In genomic region chr6:30556964-30557682, GRCh38 we compare ENCODE assay signal across 1 cellular context.
A peak's percentile ranks its signal among the peaks of the same experiment; 100 is the strongest.
TF ChIP-seq lines count a peak whose summit lies in the region.

TSS of gene PRR3 (plus strand) at chr6:30557295. CDS start at chr6:30557345, 50 bp downstream.

TF ChIP-seq in HEK293, 187 proteins besides CTCF, POLR2A, EP300 and RAD21 (continued from another document and continues in another):
- no peak for TF ChIP-seq ZBTB10 (tag by site-specific recombination; IDR thresholded peaks at IDR 0.05)
- TF ChIP-seq ZNF302 (tag by site-specific recombination; IDR thresholded peaks at IDR 0.05; ENCODE audit: low read depth): no peak
- TF ChIP-seq ZNF529 (tag by site-specific recombination; IDR thresholded peaks at IDR 0.05; ENCODE audit: insufficient replicate concordance): no peak
- TF ChIP-seq ZNF623 (tag by site-specific recombination; IDR thresholded peaks at IDR 0.05): no peak
- TF ChIP-seq ATF2 (tag by site-specific recombination; IDR thresholded peaks at IDR 0.05; ENCODE audit: low read depth): 0 out of 2 replicates have a peak, but pooled peaks have one; percentile 4
- no peak for TF ChIP-seq ZNF148 (tag by site-specific recombination; IDR thresholded peaks at IDR 0.05; ENCODE audit: borderline replicate concordance)
- TF ChIP-seq SP2 (tag by site-specific recombination; IDR thresholded peaks at IDR 0.05): peak; percentile 91
- peak; percentile 77 for TF ChIP-seq ZSCAN30 (tag by site-specific recombination; IDR thresholded peaks at IDR 0.05)
- TF ChIP-seq ZNF19 (tag by site-specific recombination; IDR thresholded peaks at IDR 0.05; ENCODE audit: low read depth): no peak
- TF ChIP-seq OSR2 (tag by site-specific recombination; IDR thresholded peaks at IDR 0.05): 0 out of 2 replicates have a peak, but pooled peaks have one; percentile 37
- no peak for TF ChIP-seq ZNF292 (tag by site-specific recombination; IDR thresholded peaks at IDR 0.05; ENCODE audit: borderline replicate concordance, low read depth)
- peak; percentile 34; the same call in 1 of the 2 replicates for TF ChIP-seq ZNF398 (tag by site-specific recombination; IDR thresholded peaks at IDR 0.05)
- TF ChIP-seq PRDM2 (tag by site-specific recombination; IDR thresholded peaks at IDR 0.05; ENCODE audit: borderline replicate concordance): no peak
- peak; percentile 65 for TF ChIP-seq ZBTB8A (tag by site-specific recombination; IDR thresholded peaks at IDR 0.05)
- TF ChIP-seq SP3 (tag by site-specific recombination; IDR thresholded peaks at IDR 0.05): no peak; the same call in 1 of the 2 replicates
- peak; percentile 75 for TF ChIP-seq ZBTB17 (tag by site-specific recombination; IDR thresholded peaks at IDR 0.05)
- no peak for TF ChIP-seq ZNF266 (tag by site-specific recombination; IDR thresholded peaks at IDR 0.05; ENCODE audit: low read depth)
- peak; percentile 29; the same call in 1 of the 2 replicates for TF ChIP-seq EGR2 (tag by site-specific recombination; IDR thresholded peaks at IDR 0.05; ENCODE audit: low read depth)
- peak; percentile 46; the same call in 1 of the 2 replicates for TF ChIP-seq ZNF610 (tag by site-specific recombination; IDR thresholded peaks at IDR 0.05; ENCODE audit: borderline replicate concordance)
- no peak; the same call in 1 of the 2 replicates for TF ChIP-seq ZFP69B (tag by site-specific recombination; IDR thresholded peaks at IDR 0.05)
- TF ChIP-seq ZNF394 (tag by site-specific recombination; IDR thresholded peaks at IDR 0.05; ENCODE audit: borderline replicate concordance): peak; percentile 60; the same call in 1 of the 2 replicates
- no peak for TF ChIP-seq PRDM1 (tag by site-specific recombination; IDR thresholded peaks at IDR 0.05)
- TF ChIP-seq ZNF654 (tag by site-specific recombination; IDR thresholded peaks at IDR 0.05; ENCODE audit: low read depth): no peak
- no peak for TF ChIP-seq ZNF521 (tag by site-specific recombination; IDR thresholded peaks at IDR 0.05)
- no peak for TF ChIP-seq ZNF768 (tag by site-specific recombination; IDR thresholded peaks at IDR 0.05)
- TF ChIP-seq ZBTB20 (tag by site-specific recombination; IDR thresholded peaks at IDR 0.05): peak; percentile 66; the same call in 1 of the 2 replicates
- TF ChIP-seq ZNF248 (tag by site-specific recombination; IDR thresholded peaks at IDR 0.05): no peak
- TF ChIP-seq ZNF221 (tag by site-specific recombination; IDR thresholded peaks at IDR 0.05; ENCODE audit: borderline replicate concordance): 0 out of 2 replicates have a peak, but pooled peaks have one; percentile 4
- peak; percentile 10; the same call in 1 of the 2 replicates for TF ChIP-seq ZNF792 (tag by site-specific recombination; IDR thresholded peaks at IDR 0.05)
- TF ChIP-seq ZFP41 (tag by site-specific recombination; IDR thresholded peaks at IDR 0.05; ENCODE audit: borderline replicate concordance): no peak
- peak; percentile 64 for TF ChIP-seq PRDM10 (tag by site-specific recombination; IDR thresholded peaks at IDR 0.05)
- TF ChIP-seq ZNF776 (tag by site-specific recombination; IDR thresholded peaks at IDR 0.05; ENCODE audit: borderline replicate concordance): no peak
- TF ChIP-seq ZNF830 (tag by site-specific recombination; IDR thresholded peaks at IDR 0.05; ENCODE audit: low read depth): no peak
- TF ChIP-seq TSHZ1 (tag by site-specific recombination; IDR thresholded peaks at IDR 0.05; ENCODE audit: borderline replicate concordance): no peak
- no peak for TF ChIP-seq TCF7L2 (IDR thresholded peaks at IDR 0.05; ENCODE audit: borderline replicate concordance, low read depth, low read length)
- no peak for TF ChIP-seq ZNF707 (tag by site-specific recombination; IDR thresholded peaks at IDR 0.05)
